Comparison of ENCODE assay signal across 8 cellular contexts in the genomic region with DNA sequence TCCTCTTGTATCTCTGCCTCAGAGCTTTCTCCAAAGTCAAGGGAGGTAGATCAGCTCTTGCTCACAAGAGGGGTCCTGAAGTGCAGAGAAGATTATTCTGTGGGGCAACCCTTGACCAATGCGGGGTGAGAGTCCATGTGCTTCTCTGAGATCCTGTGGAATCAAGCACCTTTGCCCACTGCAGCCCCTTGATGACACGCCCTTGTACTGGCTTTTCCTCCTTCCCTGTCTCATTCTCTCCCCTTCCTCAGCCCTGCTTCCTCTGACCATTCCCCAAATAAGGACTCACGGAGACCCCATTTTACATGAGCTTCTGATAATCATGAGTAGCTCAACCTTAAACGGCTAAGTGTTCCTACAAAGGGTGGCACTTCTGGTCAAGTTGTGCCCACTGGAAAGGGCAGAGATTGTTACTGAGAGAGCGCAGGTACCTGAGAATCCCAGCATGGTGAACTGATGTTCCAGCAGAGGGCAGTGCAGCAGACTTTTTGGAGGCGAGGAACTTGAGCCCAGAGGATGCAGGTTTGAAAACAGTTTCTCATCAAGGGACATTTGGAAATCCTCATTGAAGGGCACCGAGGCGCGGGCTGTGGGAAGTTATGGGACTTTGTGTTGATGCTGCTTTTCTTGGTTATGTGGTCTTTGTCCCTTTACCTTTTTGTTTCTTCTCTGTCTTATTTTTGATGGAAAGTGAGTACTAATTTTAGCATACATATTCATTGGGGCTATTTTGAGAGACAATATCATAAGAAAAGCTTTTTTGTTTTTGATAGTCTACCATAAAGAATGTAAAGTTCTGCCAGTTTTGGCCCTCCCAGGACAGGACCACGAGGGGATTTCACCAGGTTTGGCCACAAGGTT.
A peak's percentile ranks its signal among the peaks of the same experiment; 100 is the strongest.
DNase-seq lines count a peak whose midpoint lies in the region; ATAC-seq and TF ChIP-seq lines count a peak whose summit lies in the region.

No MANE protein-coding gene starts in this region.

- WGBS in neuronal stem cell (ENCODE audit: extremely low coverage in 2 of 2, insufficient read length in 2 of 2, insufficient replicate concordance in 1 of 2), 2 donors = no CpG with 5 or more reads among the region's 10 CpGs

- no peak overlapping the region for H3K4ac ChIP-seq in neuronal stem cell (ENCODE audit: low read length)

- H3K27ac ChIP-seq in neuronal stem cell (replicated peaks; ENCODE audit: low read length) = no peak overlapping the region

- no peak overlapping the region for H3K4me2 ChIP-seq in neuronal stem cell (ENCODE audit: insufficient read depth, low read length, poor library complexity, severe bottlenecking)

- H3K36me3 ChIP-seq in neuronal stem cell (replicated peaks in 1 of 2; ENCODE audit: control insufficient read depth in 2 of 2, insufficient read depth in 2 of 2, low read length in 2 of 2) = no peaks in the 10 kb centered on the region

- H4K8ac ChIP-seq in neuronal stem cell (ENCODE audit: low read depth, low read length) = no peak overlapping the region

- H3K9me3 ChIP-seq in neuronal stem cell (replicated peaks in 1 of 2; ENCODE audit: control insufficient read depth in 2 of 2, insufficient read depth in 1 of 2, low read depth in 1 of 2, low read length in 2 of 2) = no peaks in the 10 kb centered on the region

- peak; percentile 50 for DNase-seq in NCI-H510A treated with DMSO at 0.1 percent for 48 hours (lab: John Stamatoyannopoulos, UW)
- DNase-seq in NCI-H510A (lab: John Stamatoyannopoulos, UW) = no peak
- peak; percentile 6 for DNase-seq in NCI-H146 (lab: John Stamatoyannopoulos, UW)
- peak; percentile 42 to 51 for DNase-seq in activated CD4-positive, alpha-beta T cell treated with anti-CD3 and anti-CD28 coated beads, Interleukin-2, amount 50 U/mL, for 48 hours
- peak; percentile 82 for DNase-seq in fibroblast of pulmonary artery (ENCODE audit: low read depth)
- peak; percentile 58 for DNase-seq in neuronal stem cell (ENCODE audit: low spot score)

- peak; percentile 85 for TF ChIP-seq CTCF in fibroblast of pulmonary artery (IDR thresholded peaks at IDR 0.05; ENCODE audit: low read length, missing control alignments)

- H3K14ac ChIP-seq in neuronal stem cell (ENCODE audit: low read length) = no peak overlapping the region

- H2BK120ac ChIP-seq in neuronal stem cell (ENCODE audit: low read depth, low read length) = no peak overlapping the region

- H3K4me1 ChIP-seq in neuronal stem cell (ENCODE audit: control insufficient read depth in 2 of 2, insufficient read depth in 1 of 2, low read depth in 1 of 2, low read length in 2 of 2) = peaks cover 0 to 2% of the 10 kb centered on the region in 2 donors

- no peak overlapping the region for H2AK5ac ChIP-seq in neuronal stem cell (ENCODE audit: low read depth, low read length)

- H3K4me3 ChIP-seq in fibroblast of pulmonary artery (replicated peaks; ENCODE audit: low read depth, low read length) (no peak overlapping the region), neuronal stem cell (ENCODE audit: low read length in 2 of 2) (no peak overlapping the region)

- no peaks in the 10 kb centered on the region for H3K79me1 ChIP-seq in neuronal stem cell (ENCODE audit: low read depth, low read length)

- no peak overlapping the region for H4K91ac ChIP-seq in neuronal stem cell (ENCODE audit: low read depth, low read length, poor library complexity)

- no peak overlapping the region for H3K9ac ChIP-seq in neuronal stem cell (ENCODE audit: low read depth, low read length, poor library complexity)

- H3K27me3 ChIP-seq in neuronal stem cell (ENCODE audit: control insufficient read depth in 3 of 3, insufficient read depth in 3 of 3, low read depth in 1 of 3, low read length in 3 of 3) = no peaks in the 10 kb centered on the region

- no peak overlapping the region for H2BK12ac ChIP-seq in neuronal stem cell (ENCODE audit: low read length)

- no peak overlapping the region for H2BK5ac ChIP-seq in neuronal stem cell (ENCODE audit: low read length)

- peak overlapping the region; percentile 37 for H2AFZ ChIP-seq in neuronal stem cell (ENCODE audit: low read length)

- H2BK15ac ChIP-seq in neuronal stem cell (ENCODE audit: low read length) = no peak overlapping the region

- H3K23ac ChIP-seq in neuronal stem cell (ENCODE audit: low read depth, low read length, poor library complexity) = no peak overlapping the region

- ATAC-seq in HG02571 (IDR thresholded peaks at IDR 0.05; ENCODE audit: unreplicated experiment) (peak; percentile 58), GM21737 (IDR thresholded peaks at IDR 0.05; ENCODE audit: unreplicated experiment) (no peak)

- H3K18ac ChIP-seq in neuronal stem cell (ENCODE audit: low read length) = peak overlapping the region; percentile 41
